In the genomic region with DNA sequence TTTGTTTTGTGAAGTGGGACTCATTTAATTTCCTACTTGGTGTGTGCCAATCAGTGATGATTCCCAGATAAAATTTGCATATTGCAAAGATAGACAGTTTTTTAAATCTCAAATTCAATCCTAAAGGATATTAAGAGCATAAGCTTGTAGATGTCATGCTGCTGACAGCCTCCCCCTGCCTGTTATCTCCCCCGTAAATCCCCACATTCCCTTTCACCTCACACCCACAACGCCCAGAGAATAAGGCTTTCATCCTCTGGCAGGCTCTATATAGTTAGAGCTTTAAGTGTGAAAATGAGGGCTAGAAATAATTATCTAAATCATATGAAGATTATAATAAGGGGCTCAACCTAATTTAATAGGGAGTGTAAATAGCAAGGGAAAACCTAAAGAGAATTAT, we compare ENCODE assay signal across 34 cellular contexts.
"Had no signal": no experiment of that assay in that cellular context is flagged by ENCODE, and none has a peak within 500 bp of the region (broad histone marks: within the 10 kb centered on the region; RNA-seq: fewer than 3 reads in every experiment).

No MANE protein-coding gene starts in this region.

- H3K4me3 ChIP-seq: MG63 had no signal

- H3K27me3 ChIP-seq: MG63 had no signal

- H3K9me3 ChIP-seq: MG63 had no signal

- H3K36me3 ChIP-seq: MG63 had no signal

- H3K27ac ChIP-seq: KMS-11 had no signal

- DNase-seq: Karpas-422, Kasumi-1, KBM-7, KG1, MG63, MM.1S, MV-4-11, NCI-H1048, NCI-H1092, NCI-H1092 treated with DMSO at 0.1 percent for 48 hours, NCI-H1105, NCI-H1105 treated with DMSO at 0.1 percent for 48 hours, NCI-H1417, NCI-H1417 treated with DMSO at 0.1 percent for 48 hours, NCI-H1436, NCI-H1436 treated with DMSO at 0.1 percent for 48 hours, NCI-H146, NCI-H1694 treated with DMSO at 0.1 percent for 48 hours, NCI-H187, NCI-H187 treated with DMSO at 0.1 percent for 48 hours, NCI-H1930, NCI-H2029, NCI-H2029 treated with DMSO at 0.1 percent for 48 hours, NCI-H2081, NCI-H2081 treated with DMSO at 0.1 percent for 48 hours, NCI-H2107, NCI-H2171, NCI-H2171 treated with DMSO at 0.1 percent for 48 hours, NCI-H2227 treated with DMSO at 0.1 percent for 48 hours, NCI-H226, NCI-H345, NCI-H446, NCI-H446 treated with DMSO at 0.1 percent for 48 hours had no signal
